ENCODE assay signal across 8 cellular contexts in the genomic region with DNA sequence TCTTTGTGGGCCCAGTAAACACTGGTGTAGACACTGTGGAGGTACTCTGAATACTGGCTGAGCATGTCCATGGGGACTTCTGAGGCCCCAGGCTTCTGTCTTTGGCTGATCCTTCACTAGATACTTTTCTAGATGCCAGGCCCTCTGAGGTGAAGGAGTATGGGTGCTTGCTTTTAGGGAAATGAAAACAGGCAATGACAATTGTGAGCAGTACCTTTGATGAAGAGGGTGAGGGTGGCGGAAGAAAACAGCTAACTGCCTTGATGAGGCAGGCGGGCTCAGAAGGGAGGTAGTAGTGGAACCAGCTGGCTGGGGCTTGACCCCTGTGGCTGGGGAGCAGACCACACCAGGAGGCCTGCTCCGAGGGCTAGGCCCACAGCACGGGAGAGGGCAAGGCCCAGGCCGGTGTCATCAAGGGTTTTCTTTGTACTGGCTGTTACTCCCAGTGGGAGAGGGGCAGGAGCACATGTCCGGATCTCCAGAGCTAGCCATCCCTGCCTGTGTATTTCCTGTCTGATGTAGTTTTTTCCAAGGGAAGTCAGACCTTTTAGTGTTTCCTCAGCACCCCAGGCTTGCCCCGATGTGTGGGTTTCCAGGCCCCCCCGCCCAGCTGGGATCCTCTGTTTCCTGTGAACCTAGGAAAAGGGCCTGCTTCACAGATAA. TPM values are rescaled to one million over a fixed set of nuclear protein-coding genes. Genes with fewer than 3 reads are reported as not detected.
DNase-seq lines count a peak whose midpoint lies in the region; ATAC-seq and TF ChIP-seq lines count a peak whose summit lies in the region.

No MANE protein-coding gene starts in this region.

- no peaks in the 10 kb centered on the region for H3K9me3 ChIP-seq in hepatocyte (ENCODE audit: low read depth)

- H3K36me3 ChIP-seq in hepatocyte (replicated peaks; ENCODE audit: insufficient read depth, low read depth), result no peaks in the 10 kb centered on the region

- peaks cover 31% of the 10 kb centered on the region for H3K4me1 ChIP-seq in hepatocyte (ENCODE audit: insufficient read depth)

- H3K9me3 Mint-ChIP-seq in IgD-negative memory B cell, result no peaks in the 10 kb centered on the region
- no peaks in the 10 kb centered on the region for H3K9me3 Mint-ChIP-seq in activated naive CD8-positive, alpha-beta T cell treated with anti-CD3 and anti-CD28 coated beads, Interleukin-2, amount 50 U/mL, for 24 hours
- no peaks in the 10 kb centered on the region for H3K9me3 Mint-ChIP-seq in stimulated activated memory B cell treated with anti-CD40 and anti-IgM and Interleukin-4, amounts not matched to agents 10 μg/mL and 1 μg/mL and 100 μg/mL, for 72 hours

- no peaks in the 10 kb centered on the region for H3K27me3 ChIP-seq in hepatocyte

- H2AFZ ChIP-seq in hepatocyte, result no peak overlapping the region

- no peak overlapping the region for H3K4me3 ChIP-seq in hepatocyte

- H3K9me2 ChIP-seq in hepatocyte (replicated peaks; ENCODE audit: insufficient read depth), result no peaks in the 10 kb centered on the region

- peak overlapping the region; percentile 27 for H3K27ac ChIP-seq in hepatocyte

- H3K4me3 Mint-ChIP-seq in IgD-negative memory B cell, result peak overlapping the region; percentile 23 to 89 (median 80)
- H3K4me3 Mint-ChIP-seq in activated naive CD8-positive, alpha-beta T cell treated with anti-CD3 and anti-CD28 coated beads, Interleukin-2, amount 50 U/mL, for 24 hours, result peak overlapping the region; percentile 95
- H3K4me3 Mint-ChIP-seq in stimulated activated memory B cell treated with anti-CD40 and anti-IgM and Interleukin-4, amounts not matched to agents 10 μg/mL and 1 μg/mL and 100 μg/mL, for 72 hours, result no peak overlapping the region

- peaks cover 29 to 51% (median 41%) of the 10 kb centered on the region in 3 donors for H3K4me1 Mint-ChIP-seq in IgD-negative memory B cell
- peaks cover 80% of the 10 kb centered on the region for H3K4me1 Mint-ChIP-seq in activated naive CD8-positive, alpha-beta T cell treated with anti-CD3 and anti-CD28 coated beads, Interleukin-2, amount 50 U/mL, for 24 hours
- H3K4me1 Mint-ChIP-seq in stimulated activated memory B cell treated with anti-CD40 and anti-IgM and Interleukin-4, amounts not matched to agents 10 μg/mL and 1 μg/mL and 100 μg/mL, for 72 hours, result peaks cover 78% of the 10 kb centered on the region

- H3K36me3 Mint-ChIP-seq in IgD-negative memory B cell, result no peaks in the 10 kb centered on the region
- H3K36me3 Mint-ChIP-seq in activated naive CD8-positive, alpha-beta T cell treated with anti-CD3 and anti-CD28 coated beads, Interleukin-2, amount 50 U/mL, for 24 hours (ENCODE audit: low read depth), result peaks cover 33% of the 10 kb centered on the region
- H3K36me3 Mint-ChIP-seq in stimulated activated memory B cell treated with anti-CD40 and anti-IgM and Interleukin-4, amounts not matched to agents 10 μg/mL and 1 μg/mL and 100 μg/mL, for 72 hours, result peaks cover 1% of the 10 kb centered on the region

- peak overlapping the region; percentile 88 for H3K4me2 ChIP-seq in hepatocyte

- 69% methylated on average over 8 of the region's 8 CpGs for WGBS in hepatocyte (ENCODE audit: low lambda C conversion rate, missing lambda C conversion rate)

- H3K27me3 Mint-ChIP-seq in IgD-negative memory B cell, result no peaks in the 10 kb centered on the region
- no peaks in the 10 kb centered on the region for H3K27me3 Mint-ChIP-seq in activated naive CD8-positive, alpha-beta T cell treated with anti-CD3 and anti-CD28 coated beads, Interleukin-2, amount 50 U/mL, for 24 hours
- H3K27me3 Mint-ChIP-seq in stimulated activated memory B cell treated with anti-CD40 and anti-IgM and Interleukin-4, amounts not matched to agents 10 μg/mL and 1 μg/mL and 100 μg/mL, for 72 hours, result no peaks in the 10 kb centered on the region

- ATAC-seq in activated naive CD8-positive, alpha-beta T cell treated with anti-CD3 and anti-CD28 coated beads, Interleukin-2, amount 50 U/mL, for 24 hours, result no peak
- no peak for ATAC-seq in stimulated activated memory B cell treated with anti-CD40 and anti-IgM and Interleukin-4, amounts not matched to agents 10 μg/mL and 1 μg/mL and 100 μg/mL, for 72 hours
- no peak for ATAC-seq in HG02588 (IDR thresholded peaks at IDR 0.05; ENCODE audit: unreplicated experiment)

- no peak for TF ChIP-seq CTCF in hepatocyte (IDR thresholded peaks at IDR 0.05; ENCODE audit: poor library complexity)

- peak overlapping the region; percentile 41 to 88 (median 43) for H3K27ac Mint-ChIP-seq in IgD-negative memory B cell
- peak overlapping the region; percentile 91 for H3K27ac Mint-ChIP-seq in activated naive CD8-positive, alpha-beta T cell treated with anti-CD3 and anti-CD28 coated beads, Interleukin-2, amount 50 U/mL, for 24 hours
- peak overlapping the region; percentile 67 for H3K27ac Mint-ChIP-seq in stimulated activated memory B cell treated with anti-CD40 and anti-IgM and Interleukin-4, amounts not matched to agents 10 μg/mL and 1 μg/mL and 100 μg/mL, for 72 hours

- peaks cover 76% of the 10 kb centered on the region for H4K20me1 ChIP-seq in hepatocyte (ENCODE audit: insufficient read depth, poor library complexity, severe bottlenecking)

- DNase-seq in activated naive CD8-positive, alpha-beta T cell treated with anti-CD3 and anti-CD28 coated beads, Interleukin-2, amount 50 U/mL, for 24 hours, result no peak
- DNase-seq in hepatocyte (ENCODE audit: low spot score) (no peak), DMS 273 treated with DMSO at 0.1 percent for 48 hours (lab: John Stamatoyannopoulos, UW) (no peak), islet precursor cell (no peak), NOMO-1 treated with DMSO at 0.1 percent for 48 hours (lab: John Stamatoyannopoulos, UW; ENCODE audit: unreplicated experiment) (no peak)

- H3K79me2 ChIP-seq in hepatocyte, result peaks cover 89% of the 10 kb centered on the region

RNA-seq across cellular contexts. Expression of gene PLCG1, which starts 3.9 kb away (rescaled TPM):
- polyA plus RNA-seq in IgD-negative memory B cell (12.8 TPM), hepatocyte (52.7 and 52.8 TPM in 2 replicates)
- 48.5 and 73.2 TPM in 2 replicates for total RNA-seq in hepatocyte
